Comparison of ENCODE assay signal across 23 cellular contexts in genomic region chr4:90234916-90235547, GRCh38.
A peak's percentile ranks its signal among the peaks of the same experiment; 100 is the strongest.
DNase-seq lines count a peak whose midpoint lies in the region; ATAC-seq, FAIRE-seq and TF ChIP-seq lines count a peak whose summit lies in the region.
"Had no signal": no experiment of that assay in that cellular context is flagged by ENCODE, and none has a peak within 500 bp of the region (broad histone marks: within the 10 kb centered on the region; RNA-seq: fewer than 3 reads in every experiment).

No MANE protein-coding gene starts in this region.

- H4K20me1 ChIP-seq in hepatocyte (ENCODE audit: insufficient read depth, poor library complexity, severe bottlenecking), result no peaks in the 10 kb centered on the region

- FAIRE-seq in kidney (lab: Jason Lieb, UNC), result no peak
- FAIRE-seq: astrocyte, TTC549 had no signal

- H3K27ac ChIP-seq in 22Rv1, result peak overlapping the region; percentile 3; the same call in 1 of the 2 replicates
- H3K27ac ChIP-seq in kidney (ENCODE audit: low read depth in 2 of 2, low read length in 2 of 2), result peak overlapping the region; percentile 16 to 24
- no peak overlapping the region for H3K27ac ChIP-seq in hepatocyte
- H3K27ac ChIP-seq: epithelial cell of prostate, gastroesophageal sphincter had no signal

- no peaks in the 10 kb centered on the region for H3K79me2 ChIP-seq in hepatocyte

- 78% methylated on average over 8 of the region's 8 CpGs for WGBS in hepatocyte (ENCODE audit: low lambda C conversion rate, missing lambda C conversion rate)

- H3K9me3 ChIP-seq in kidney (ENCODE audit: control insufficient read depth in 1 of 2, low read length in 2 of 2), result no peaks in the 10 kb centered on the region
- H3K9me3 ChIP-seq in hepatocyte (ENCODE audit: low read depth), result no peaks in the 10 kb centered on the region
- H3K9me3 ChIP-seq: gastroesophageal sphincter had no signal

- H3K4me3 Mint-ChIP-seq in brain, result peak overlapping the region in 2 of 5 experiments; percentile 64 to 73
- H3K4me3 Mint-ChIP-seq: activated CD4-positive, alpha-beta T cell treated with anti-CD3 and anti-CD28 coated beads, Interleukin-2, amount 10 ng/mL, durations not matched to agents 7 days and 5 days; H9; natural killer cell had no signal

- H3K9me3 Mint-ChIP-seq in brain, result peaks cover 0 to 10% (median 4%) of the 10 kb centered on the region in 5 experiments
- H3K9me3 Mint-ChIP-seq: activated CD4-positive, alpha-beta T cell treated with anti-CD3 and anti-CD28 coated beads, Interleukin-2, amount 10 ng/mL, durations not matched to agents 7 days and 5 days; H9; natural killer cell had no signal

- H3K4me1 Mint-ChIP-seq in brain, result peaks cover 35% of the 10 kb centered on the region
- H3K4me1 Mint-ChIP-seq: activated CD4-positive, alpha-beta T cell treated with anti-CD3 and anti-CD28 coated beads, Interleukin-2, amount 10 ng/mL, durations not matched to agents 7 days and 5 days; H9; natural killer cell had no signal

- H3K27me3 ChIP-seq in hepatocyte, result no peaks in the 10 kb centered on the region
- H3K27me3 ChIP-seq: gastroesophageal sphincter had no signal

- H3K36me3 Mint-ChIP-seq in brain, result peaks cover 9% of the 10 kb centered on the region
- H3K36me3 Mint-ChIP-seq: natural killer cell had no signal

- H3K36me3 ChIP-seq in kidney (ENCODE audit: control insufficient read depth in 1 of 2, insufficient read depth in 2 of 2, low read length in 2 of 2), result no peaks in the 10 kb centered on the region
- H3K36me3 ChIP-seq in hepatocyte (replicated peaks; ENCODE audit: insufficient read depth, low read depth), result no peaks in the 10 kb centered on the region
- H3K36me3 ChIP-seq: gastroesophageal sphincter had no signal

- H3K4me1 ChIP-seq in kidney (ENCODE audit: control insufficient read depth in 1 of 2, insufficient read depth in 1 of 2, low read depth in 1 of 2, low read length in 2 of 2) (peaks cover 0 to 12% of the 10 kb centered on the region in 2 donors), hepatocyte (ENCODE audit: insufficient read depth) (peaks cover 4% of the 10 kb centered on the region)

- no peaks in the 10 kb centered on the region for H3K9me2 ChIP-seq in hepatocyte (replicated peaks; ENCODE audit: insufficient read depth)

- H2AFZ ChIP-seq in hepatocyte, result no peak overlapping the region

- no peak for TF ChIP-seq POLR2A in GM18505 (IDR thresholded peaks at IDR 0.05; ENCODE audit: borderline replicate concordance, extremely low read depth, insufficient read depth, insufficient read length)

- intact Hi-C loops in kidney (cut with DNase I), result no loop called here

- H3K4me3 ChIP-seq in kidney (ENCODE audit: low read length in 2 of 2) (peak overlapping the region; percentile 33 to 35), hepatocyte (no peak overlapping the region)
- H3K4me3 ChIP-seq: gastroesophageal sphincter had no signal

- H3K27ac Mint-ChIP-seq in brain, result peak overlapping the region in 4 of 5 experiments; percentile 58 to 79 (median 72)
- H3K27ac Mint-ChIP-seq: activated CD4-positive, alpha-beta T cell treated with anti-CD3 and anti-CD28 coated beads, Interleukin-2, amount 10 ng/mL, durations not matched to agents 7 days and 5 days; natural killer cell had no signal

- DNase-seq in NCI-H2081 (lab: John Stamatoyannopoulos, UW) (peak; percentile 51 to 76), kidney (no peak), T-helper 9 cell (no peak), hepatocyte (ENCODE audit: low spot score) (no peak)
- DNase-seq: activated CD4-positive, alpha-beta T cell treated with anti-CD3 and anti-CD28 coated beads, Interleukin-2, amount 10 ng/mL, durations not matched to agents 7 days and 5 days; activated naive CD4-positive, alpha-beta T cell treated with Interleukin-2 at 50 U/mL for 16 hours; activated T-cell treated with anti-CD3 and anti-CD28 coated beads for 4 hours; cortex of kidney; DND-41; H9; natural killer cell; NCI-H524; PC-3; retina; stimulated activated naive CD4-positive, alpha-beta T cell treated with Interleukin-2 at 50 U/mL for 16 hours had no signal

- H3K9ac ChIP-seq in kidney (ENCODE audit: low read length in 2 of 2), result no peak overlapping the region

- H3K4me2 ChIP-seq in hepatocyte, result no peak overlapping the region

- no peaks in the 10 kb centered on the region for H3K27me3 Mint-ChIP-seq in brain
- H3K27me3 Mint-ChIP-seq: activated CD4-positive, alpha-beta T cell treated with anti-CD3 and anti-CD28 coated beads, Interleukin-2, amount 10 ng/mL, durations not matched to agents 7 days and 5 days had no signal

- TF ChIP-seq CTCF in 22Rv1 (IDR thresholded peaks at IDR 0.05), result no peak
- no peak for TF ChIP-seq CTCF in brain (conservative IDR thresholded peaks at IDR 0.05)
- TF ChIP-seq CTCF in kidney (IDR thresholded peaks at IDR 0.05; ENCODE audit: borderline replicate concordance, extremely low read depth, insufficient read depth), result no peak
- no peak for TF ChIP-seq CTCF in hepatocyte (IDR thresholded peaks at IDR 0.05; ENCODE audit: poor library complexity)

- ATAC-seq in GM18505 (IDR thresholded peaks at IDR 0.05; ENCODE audit: unreplicated experiment) (no peak), HG03175 (IDR thresholded peaks at IDR 0.05; ENCODE audit: unreplicated experiment) (no peak)
- ATAC-seq: gastroesophageal sphincter, natural killer cell, PC-3 had no signal

Comparison
In these comparisons a context has a peak if more than half of its experiments do, and no peak if none do; other contexts are left out.
1. DNase-seq: peak in NCI-H2081 (2 of 2); none in kidney (single experiment), T-helper 9 cell (single experiment) and hepatocyte (single experiment).